Comparison of ENCODE assay signal across 1 cellular context in the genomic region with DNA sequence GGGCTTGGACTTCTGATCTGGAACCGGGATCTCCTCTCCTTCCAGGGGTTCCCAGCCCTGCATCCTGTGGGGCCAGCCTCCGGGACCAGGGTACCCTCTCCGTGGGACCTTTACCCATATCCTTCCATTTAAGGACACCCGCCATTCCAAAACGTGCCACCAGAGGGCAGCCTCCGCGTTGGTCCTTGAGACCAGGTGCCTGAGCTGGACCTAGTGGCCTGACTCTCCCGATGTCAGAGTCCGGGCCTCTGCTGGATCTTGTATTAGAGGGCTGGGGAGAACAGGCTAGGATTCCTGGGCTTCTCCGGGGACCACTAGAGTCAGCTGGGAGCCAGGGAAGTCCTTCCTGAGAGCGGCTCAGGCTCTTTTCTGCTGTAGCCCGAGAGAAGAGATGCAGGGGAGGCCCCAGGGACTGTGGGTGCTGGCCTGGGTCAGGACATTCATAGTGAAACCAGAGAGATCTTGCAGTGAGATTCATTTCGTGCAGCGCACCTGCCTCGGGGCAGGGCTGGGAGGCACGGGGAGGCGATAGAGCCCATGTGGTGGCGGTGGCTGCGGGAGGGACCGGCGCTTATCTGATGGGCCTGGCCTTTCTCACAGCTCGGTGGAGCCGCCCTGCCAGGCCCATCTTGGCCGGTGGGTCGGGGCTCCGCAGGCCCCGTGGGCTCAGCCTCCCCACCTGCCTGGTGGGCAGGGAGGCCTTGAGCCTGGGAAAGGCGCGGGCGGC.
TF ChIP-seq lines count a peak whose summit lies in the region.

No MANE protein-coding gene starts in this region.

TF ChIP-seq in HepG2, 621 proteins besides CTCF, POLR2A, EP300 and RAD21 (continued from another document and continues in another):
- TF ChIP-seq, protein P1, sequence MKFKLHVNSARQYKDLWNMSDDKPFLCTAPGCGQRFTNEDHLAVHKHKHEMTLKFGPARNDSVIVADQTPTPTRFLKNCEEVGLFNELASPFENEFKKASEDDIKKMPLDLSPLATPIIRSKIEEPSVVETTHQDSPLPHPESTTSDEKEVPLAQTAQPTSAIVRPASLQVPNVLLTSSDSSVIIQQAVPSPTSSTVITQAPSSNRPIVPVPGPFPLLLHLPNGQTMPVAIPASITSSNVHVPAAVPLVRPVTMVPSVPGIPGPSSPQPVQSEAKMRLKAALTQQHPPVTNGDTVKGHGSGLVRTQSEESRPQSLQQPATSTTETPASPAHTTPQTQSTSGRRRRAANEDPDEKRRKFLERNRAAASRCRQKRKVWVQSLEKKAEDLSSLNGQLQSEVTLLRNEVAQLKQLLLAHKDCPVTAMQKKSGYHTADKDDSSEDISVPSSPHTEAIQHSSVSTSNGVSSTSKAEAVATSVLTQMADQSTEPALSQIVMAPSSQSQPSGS (CRISPR knock-in tag; IDR thresholded peaks at IDR 0.05), result peak; percentile 73
- TF ChIP-seq MLLT10 (CRISPR knock-in tag; IDR thresholded peaks at IDR 0.05) (no peak), NCOA1 (CRISPR knock-in tag; IDR thresholded peaks at IDR 0.05) (no peak), TMF1 (CRISPR knock-in tag; IDR thresholded peaks at IDR 0.05; ENCODE audit: low read depth) (no peak), ZBTB21 (CRISPR knock-in tag; IDR thresholded peaks at IDR 0.05) (no peak), NBN (conservative IDR thresholded peaks at IDR 0.05) (no peak), STAG1 (CRISPR knock-in tag; IDR thresholded peaks at IDR 0.05) (peak; percentile 94), HDAC2 (CRISPR knock-in tag; IDR thresholded peaks at IDR 0.05) (no peak), ZNF501 (CRISPR knock-in tag; IDR thresholded peaks at IDR 0.05) (peak; percentile 54; the same call in 1 of the 2 replicates), KLF12 (CRISPR knock-in tag; IDR thresholded peaks at IDR 0.05; ENCODE audit: borderline replicate concordance) (no peak), ZNF775 (CRISPR knock-in tag; IDR thresholded peaks at IDR 0.05; ENCODE audit: borderline replicate concordance) (no peak), KAT2B (IDR thresholded peaks at IDR 0.05; ENCODE audit: borderline replicate concordance, low read depth, low read length) (no peak), ZNF563 (CRISPR knock-in tag; IDR thresholded peaks at IDR 0.05) (0 out of 2 replicates have a peak, but pooled peaks have one; percentile 33), NONO (IDR thresholded peaks at IDR 0.05) (no peak), NONO (CRISPR knock-in tag; conservative IDR thresholded peaks at IDR 0.05) (no peak), ZNF605 (CRISPR knock-in tag; IDR thresholded peaks at IDR 0.05) (peak; percentile 65; the same call in 1 of the 2 replicates), ZNF709 (CRISPR knock-in tag; IDR thresholded peaks at IDR 0.05) (0 out of 2 replicates have a peak, but pooled peaks have one; percentile 19), ZNF572 (CRISPR knock-in tag; IDR thresholded peaks at IDR 0.05) (no peak), SAP130 (CRISPR knock-in tag; IDR thresholded peaks at IDR 0.05; ENCODE audit: low read depth) (peak; percentile 32; the same call in 1 of the 2 replicates)
- TF ChIP-seq, protein P2, sequence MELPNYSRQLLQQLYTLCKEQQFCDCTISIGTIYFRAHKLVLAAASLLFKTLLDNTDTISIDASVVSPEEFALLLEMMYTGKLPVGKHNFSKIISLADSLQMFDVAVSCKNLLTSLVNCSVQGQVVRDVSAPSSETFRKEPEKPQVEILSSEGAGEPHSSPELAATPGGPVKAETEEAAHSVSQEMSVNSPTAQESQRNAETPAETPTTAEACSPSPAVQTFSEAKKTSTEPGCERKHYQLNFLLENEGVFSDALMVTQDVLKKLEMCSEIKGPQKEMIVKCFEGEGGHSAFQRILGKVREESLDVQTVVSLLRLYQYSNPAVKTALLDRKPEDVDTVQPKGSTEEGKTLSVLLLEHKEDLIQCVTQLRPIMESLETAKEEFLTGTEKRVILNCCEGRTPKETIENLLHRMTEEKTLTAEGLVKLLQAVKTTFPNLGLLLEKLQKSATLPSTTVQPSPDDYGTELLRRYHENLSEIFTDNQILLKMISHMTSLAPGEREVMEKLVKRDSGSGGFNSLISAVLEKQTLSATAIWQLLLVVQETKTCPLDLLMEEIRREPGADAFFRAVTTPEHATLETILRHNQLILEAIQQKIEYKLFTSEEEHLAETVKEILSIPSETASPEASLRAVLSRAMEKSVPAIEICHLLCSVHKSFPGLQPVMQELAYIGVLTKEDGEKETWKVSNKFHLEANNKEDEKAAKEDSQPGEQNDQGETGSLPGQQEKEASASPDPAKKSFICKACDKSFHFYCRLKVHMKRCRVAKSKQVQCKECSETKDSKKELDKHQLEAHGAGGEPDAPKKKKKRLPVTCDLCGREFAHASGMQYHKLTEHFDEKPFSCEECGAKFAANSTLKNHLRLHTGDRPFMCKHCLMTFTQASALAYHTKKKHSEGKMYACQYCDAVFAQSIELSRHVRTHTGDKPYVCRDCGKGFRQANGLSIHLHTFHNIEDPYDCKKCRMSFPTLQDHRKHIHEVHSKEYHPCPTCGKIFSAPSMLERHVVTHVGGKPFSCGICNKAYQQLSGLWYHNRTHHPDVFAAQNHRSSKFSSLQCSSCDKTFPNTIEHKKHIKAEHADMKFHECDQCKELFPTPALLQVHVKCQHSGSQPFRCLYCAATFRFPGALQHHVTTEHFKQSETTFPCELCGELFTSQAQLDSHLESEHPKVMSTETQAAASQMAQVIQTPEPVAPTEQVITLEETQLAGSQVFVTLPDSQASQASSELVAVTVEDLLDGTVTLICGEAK (IDR thresholded peaks at IDR 0.05), result no peak
- TF ChIP-seq, protein P2 (CRISPR knock-in tag; IDR thresholded peaks at IDR 0.05), result 0 out of 2 replicates have a peak, but pooled peaks have one; percentile 31
- TF ChIP-seq, protein P3, sequence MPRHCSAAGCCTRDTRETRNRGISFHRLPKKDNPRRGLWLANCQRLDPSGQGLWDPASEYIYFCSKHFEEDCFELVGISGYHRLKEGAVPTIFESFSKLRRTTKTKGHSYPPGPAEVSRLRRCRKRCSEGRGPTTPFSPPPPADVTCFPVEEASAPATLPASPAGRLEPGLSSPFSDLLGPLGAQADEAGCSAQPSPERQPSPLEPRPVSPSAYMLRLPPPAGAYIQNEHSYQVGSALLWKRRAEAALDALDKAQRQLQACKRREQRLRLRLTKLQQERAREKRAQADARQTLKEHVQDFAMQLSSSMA (CRISPR knock-in tag; IDR thresholded peaks at IDR 0.05), result 0 out of 2 replicates have a peak, but pooled peaks have one; percentile 36
- TF ChIP-seq, protein P4, sequence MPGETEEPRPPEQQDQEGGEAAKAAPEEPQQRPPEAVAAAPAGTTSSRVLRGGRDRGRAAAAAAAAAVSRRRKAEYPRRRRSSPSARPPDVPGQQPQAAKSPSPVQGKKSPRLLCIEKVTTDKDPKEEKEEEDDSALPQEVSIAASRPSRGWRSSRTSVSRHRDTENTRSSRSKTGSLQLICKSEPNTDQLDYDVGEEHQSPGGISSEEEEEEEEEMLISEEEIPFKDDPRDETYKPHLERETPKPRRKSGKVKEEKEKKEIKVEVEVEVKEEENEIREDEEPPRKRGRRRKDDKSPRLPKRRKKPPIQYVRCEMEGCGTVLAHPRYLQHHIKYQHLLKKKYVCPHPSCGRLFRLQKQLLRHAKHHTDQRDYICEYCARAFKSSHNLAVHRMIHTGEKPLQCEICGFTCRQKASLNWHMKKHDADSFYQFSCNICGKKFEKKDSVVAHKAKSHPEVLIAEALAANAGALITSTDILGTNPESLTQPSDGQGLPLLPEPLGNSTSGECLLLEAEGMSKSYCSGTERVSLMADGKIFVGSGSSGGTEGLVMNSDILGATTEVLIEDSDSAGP (CRISPR knock-in tag; IDR thresholded peaks at IDR 0.05; ENCODE audit: borderline replicate concordance), result peak; percentile 43; the same call in 1 of the 2 replicates
- TF ChIP-seq, protein P5, sequence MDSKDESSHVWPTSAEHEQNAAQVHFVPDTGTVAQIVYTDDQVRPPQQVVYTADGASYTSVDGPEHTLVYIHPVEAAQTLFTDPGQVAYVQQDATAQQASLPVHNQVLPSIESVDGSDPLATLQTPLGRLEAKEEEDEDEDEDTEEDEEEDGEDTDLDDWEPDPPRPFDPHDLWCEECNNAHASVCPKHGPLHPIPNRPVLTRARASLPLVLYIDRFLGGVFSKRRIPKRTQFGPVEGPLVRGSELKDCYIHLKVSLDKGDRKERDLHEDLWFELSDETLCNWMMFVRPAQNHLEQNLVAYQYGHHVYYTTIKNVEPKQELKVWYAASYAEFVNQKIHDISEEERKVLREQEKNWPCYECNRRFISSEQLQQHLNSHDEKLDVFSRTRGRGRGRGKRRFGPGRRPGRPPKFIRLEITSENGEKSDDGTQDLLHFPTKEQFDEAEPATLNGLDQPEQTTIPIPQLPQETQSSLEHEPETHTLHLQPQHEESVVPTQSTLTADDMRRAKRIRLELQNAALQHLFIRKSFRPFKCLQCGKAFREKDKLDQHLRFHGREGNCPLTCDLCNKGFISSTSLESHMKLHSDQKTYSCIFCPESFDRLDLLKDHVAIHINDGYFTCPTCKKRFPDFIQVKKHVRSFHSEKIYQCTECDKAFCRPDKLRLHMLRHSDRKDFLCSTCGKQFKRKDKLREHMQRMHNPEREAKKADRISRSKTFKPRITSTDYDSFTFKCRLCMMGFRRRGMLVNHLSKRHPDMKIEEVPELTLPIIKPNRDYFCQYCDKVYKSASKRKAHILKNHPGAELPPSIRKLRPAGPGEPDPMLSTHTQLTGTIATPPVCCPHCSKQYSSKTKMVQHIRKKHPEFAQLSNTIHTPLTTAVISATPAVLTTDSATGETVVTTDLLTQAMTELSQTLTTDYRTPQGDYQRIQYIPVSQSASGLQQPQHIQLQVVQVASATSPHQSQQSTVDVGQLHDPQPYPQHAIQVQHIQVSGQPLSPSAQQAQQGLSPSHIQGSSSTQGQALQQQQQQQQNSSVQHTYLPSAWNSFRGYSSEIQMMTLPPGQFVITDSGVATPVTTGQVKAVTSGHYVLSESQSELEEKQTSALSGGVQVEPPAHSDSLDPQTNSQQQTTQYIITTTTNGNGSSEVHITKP (CRISPR knock-in tag; IDR thresholded peaks at IDR 0.05; ENCODE audit: low read depth), result no peak
- TF ChIP-seq, protein P6, sequence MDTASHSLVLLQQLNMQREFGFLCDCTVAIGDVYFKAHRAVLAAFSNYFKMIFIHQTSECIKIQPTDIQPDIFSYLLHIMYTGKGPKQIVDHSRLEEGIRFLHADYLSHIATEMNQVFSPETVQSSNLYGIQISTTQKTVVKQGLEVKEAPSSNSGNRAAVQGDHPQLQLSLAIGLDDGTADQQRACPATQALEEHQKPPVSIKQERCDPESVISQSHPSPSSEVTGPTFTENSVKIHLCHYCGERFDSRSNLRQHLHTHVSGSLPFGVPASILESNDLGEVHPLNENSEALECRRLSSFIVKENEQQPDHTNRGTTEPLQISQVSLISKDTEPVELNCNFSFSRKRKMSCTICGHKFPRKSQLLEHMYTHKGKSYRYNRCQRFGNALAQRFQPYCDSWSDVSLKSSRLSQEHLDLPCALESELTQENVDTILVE (CRISPR knock-in tag; IDR thresholded peaks at IDR 0.05), result 0 out of 2 replicates have a peak, but pooled peaks have one; percentile 39
- TF ChIP-seq, protein P7, sequence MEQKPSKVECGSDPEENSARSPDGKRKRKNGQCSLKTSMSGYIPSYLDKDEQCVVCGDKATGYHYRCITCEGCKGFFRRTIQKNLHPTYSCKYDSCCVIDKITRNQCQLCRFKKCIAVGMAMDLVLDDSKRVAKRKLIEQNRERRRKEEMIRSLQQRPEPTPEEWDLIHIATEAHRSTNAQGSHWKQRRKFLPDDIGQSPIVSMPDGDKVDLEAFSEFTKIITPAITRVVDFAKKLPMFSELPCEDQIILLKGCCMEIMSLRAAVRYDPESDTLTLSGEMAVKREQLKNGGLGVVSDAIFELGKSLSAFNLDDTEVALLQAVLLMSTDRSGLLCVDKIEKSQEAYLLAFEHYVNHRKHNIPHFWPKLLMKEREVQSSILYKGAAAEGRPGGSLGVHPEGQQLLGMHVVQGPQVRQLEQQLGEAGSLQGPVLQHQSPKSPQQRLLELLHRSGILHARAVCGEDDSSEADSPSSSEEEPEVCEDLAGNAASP (CRISPR knock-in tag; IDR thresholded peaks at IDR 0.05; ENCODE audit: borderline replicate concordance), result peak; percentile 40; the same call in 1 of the 2 replicates
- TF ChIP-seq, protein P8, sequence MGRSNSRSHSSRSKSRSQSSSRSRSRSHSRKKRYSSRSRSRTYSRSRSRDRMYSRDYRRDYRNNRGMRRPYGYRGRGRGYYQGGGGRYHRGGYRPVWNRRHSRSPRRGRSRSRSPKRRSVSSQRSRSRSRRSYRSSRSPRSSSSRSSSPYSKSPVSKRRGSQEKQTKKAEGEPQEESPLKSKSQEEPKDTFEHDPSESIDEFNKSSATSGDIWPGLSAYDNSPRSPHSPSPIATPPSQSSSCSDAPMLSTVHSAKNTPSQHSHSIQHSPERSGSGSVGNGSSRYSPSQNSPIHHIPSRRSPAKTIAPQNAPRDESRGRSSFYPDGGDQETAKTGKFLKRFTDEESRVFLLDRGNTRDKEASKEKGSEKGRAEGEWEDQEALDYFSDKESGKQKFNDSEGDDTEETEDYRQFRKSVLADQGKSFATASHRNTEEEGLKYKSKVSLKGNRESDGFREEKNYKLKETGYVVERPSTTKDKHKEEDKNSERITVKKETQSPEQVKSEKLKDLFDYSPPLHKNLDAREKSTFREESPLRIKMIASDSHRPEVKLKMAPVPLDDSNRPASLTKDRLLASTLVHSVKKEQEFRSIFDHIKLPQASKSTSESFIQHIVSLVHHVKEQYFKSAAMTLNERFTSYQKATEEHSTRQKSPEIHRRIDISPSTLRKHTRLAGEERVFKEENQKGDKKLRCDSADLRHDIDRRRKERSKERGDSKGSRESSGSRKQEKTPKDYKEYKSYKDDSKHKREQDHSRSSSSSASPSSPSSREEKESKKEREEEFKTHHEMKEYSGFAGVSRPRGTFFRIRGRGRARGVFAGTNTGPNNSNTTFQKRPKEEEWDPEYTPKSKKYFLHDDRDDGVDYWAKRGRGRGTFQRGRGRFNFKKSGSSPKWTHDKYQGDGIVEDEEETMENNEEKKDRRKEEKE (IDR thresholded peaks at IDR 0.05), result no peak
